In genomic region chr13:32824061-32824460, GRCh38 we compare ENCODE assay signal across 15 cellular contexts.
DNase-seq lines count a peak whose midpoint lies in the region; ATAC-seq and TF ChIP-seq lines count a peak whose summit lies in the region.
"Had no signal": no experiment of that assay in that cellular context is flagged by ENCODE, and none has a peak within 500 bp of the region (broad histone marks: within the 10 kb centered on the region; RNA-seq: fewer than 3 reads in every experiment).

No MANE protein-coding gene starts in this region.

- peak overlapping the region; percentile 1 for H2AK5ac ChIP-seq in trophoblast cell (ENCODE audit: low read length)

- peak overlapping the region; percentile 40 for H4K91ac ChIP-seq in trophoblast cell (ENCODE audit: low read depth, low read length)

- H3K9me3 ChIP-seq in ES-I3 (ENCODE audit: control insufficient read depth, insufficient read depth, low read length) (no peaks in the 10 kb centered on the region), Panc1 (ENCODE audit: control insufficient read depth, insufficient read depth, low read depth, low read length) (no peaks in the 10 kb centered on the region), esophagus muscularis mucosa (no peaks in the 10 kb centered on the region), trophoblast cell (ENCODE audit: insufficient read depth, low read depth, low read length) (no peaks in the 10 kb centered on the region)

- WGBS in esophagus muscularis mucosa, result 85% methylated on average over 15 of the region's 15 CpGs
- WGBS in trophoblast cell (ENCODE audit: extremely low coverage, insufficient coverage, insufficient read length), result no CpG with 5 or more reads among the region's 15 CpGs

- DNase-seq in Panc1 (ENCODE audit: low read depth, low spot score) (no peak), esophagus muscularis mucosa (ENCODE audit: extremely low spot score) (peak; percentile 55), trophoblast cell (peak; percentile 40 to 44), AML-193 (lab: John Stamatoyannopoulos, UW) (no peak), amniotic stem cell (lab: John Stamatoyannopoulos, UW) (no peak), NOMO-1 (lab: John Stamatoyannopoulos, UW; ENCODE audit: unreplicated experiment in 2 of 2) (no peak)
- DNase-seq: activated CD4-positive, alpha-beta T cell treated with anti-CD3 and anti-CD28 coated beads, Interleukin-2, amount 10 ng/mL, durations not matched to agents 24 days and 14 days; activated effector memory CD4-positive, alpha-beta T cell treated with Interleukin-2 at 50 U/mL for 16 hours; central memory CD4-positive, alpha-beta T cell; NCI-H2081 treated with DMSO at 0.1 percent for 48 hours; NCI-H526; nephron progenitor cell; small intestine; stimulated activated CD4-positive, alpha-beta T cell treated with anti-CD3 and anti-CD28 coated beads, Interleukin-4, amount 100 ng/mL, for 24 hours had no signal

- H3K79me2 ChIP-seq in trophoblast cell (ENCODE audit: control insufficient read depth, insufficient read depth, low read length, poor library complexity), result peaks cover 1% of the 10 kb centered on the region

- H3K4me1 ChIP-seq in ES-I3 (ENCODE audit: insufficient read depth, low read length) (peaks cover 16% of the 10 kb centered on the region), Panc1 (ENCODE audit: control insufficient read depth, insufficient read depth, low read length) (peaks cover 10% of the 10 kb centered on the region; the same call in 1 of the 2 replicates), esophagus muscularis mucosa (peaks cover 0 to 9% (median 6%) of the 10 kb centered on the region in 4 donors), trophoblast cell (ENCODE audit: control insufficient read depth in 1 of 2, insufficient read depth in 2 of 2, low read length in 2 of 2) (peaks cover 20 to 23% of the 10 kb centered on the region in 2 experiments)

- H2AFZ ChIP-seq in trophoblast cell (ENCODE audit: insufficient read depth, low read length, poor library complexity), result no peak overlapping the region

- no peak overlapping the region for H3K4me3 ChIP-seq in Panc1 (ENCODE audit: low read depth in 2 of 2, low read length in 2 of 2)
- no peak overlapping the region for H3K4me3 ChIP-seq in esophagus muscularis mucosa
- H3K4me3 ChIP-seq in trophoblast cell (ENCODE audit: low read depth, low read length), result no peak overlapping the region

- H3K23ac ChIP-seq in trophoblast cell (ENCODE audit: low read length), result no peak overlapping the region

- H3K27me3 ChIP-seq in Panc1 (ENCODE audit: control insufficient read depth, insufficient read depth, low read length), result no peaks in the 10 kb centered on the region
- no peaks in the 10 kb centered on the region for H3K27me3 ChIP-seq in esophagus muscularis mucosa
- no peaks in the 10 kb centered on the region for H3K27me3 ChIP-seq in trophoblast cell (ENCODE audit: insufficient read depth, low read length)

- peak; percentile 62; the same call in 1 of the 2 replicates for ATAC-seq in Panc1

- H3K36me3 ChIP-seq in ES-I3 (ENCODE audit: insufficient read depth, low read length) (no peaks in the 10 kb centered on the region), Panc1 (ENCODE audit: control insufficient read depth, insufficient read depth, low read length) (no peaks in the 10 kb centered on the region), esophagus muscularis mucosa (no peaks in the 10 kb centered on the region), trophoblast cell (ENCODE audit: control insufficient read depth in 1 of 2, insufficient read depth in 2 of 2, low read length in 2 of 2) (no peaks in the 10 kb centered on the region)

- H2BK5ac ChIP-seq in trophoblast cell (ENCODE audit: low read depth, low read length, poor library complexity), result peak overlapping the region; percentile 52

- intact Hi-C loops in Panc1 (cut with micrococcal nuclease; ENCODE audit: unreplicated experiment), result no loop called here
- intact Hi-C loops in esophagus muscularis mucosa (cut with DNase I), result no loop called here

- no peak overlapping the region for H4K12ac ChIP-seq in trophoblast cell (ENCODE audit: low read depth, low read length)

- peaks cover 26% of the 10 kb centered on the region for H3K79me1 ChIP-seq in trophoblast cell (ENCODE audit: low read length)

- H3K27ac ChIP-seq in Panc1 (ENCODE audit: low read length) (no peak overlapping the region), esophagus muscularis mucosa (replicated peaks in 1 of 4) (no peak overlapping the region), trophoblast cell (ENCODE audit: low read depth, low read length) (peak overlapping the region; percentile 83)

- TF ChIP-seq CTCF in Panc1 (IDR thresholded peaks at IDR 0.05) (no peak), esophagus muscularis mucosa (IDR thresholded peaks at IDR 0.05) (no peak)

- H3K14ac ChIP-seq in trophoblast cell (ENCODE audit: low read length), result peak overlapping the region; percentile 7

- TF ChIP-seq POLR2A in esophagus muscularis mucosa (IDR thresholded peaks at IDR 0.05; ENCODE audit: low read depth), result no peak

- POLR2A ChIA-PET in Panc1 (lab: Charles Lee), result no interaction called here

- no TSS peak for BruUV-seq in Panc1 (replicated peaks; lab: Mats Ljungman, UMichigan)

- peak overlapping the region; percentile 2; the same call in 1 of the 2 replicates for H3K9ac ChIP-seq in ES-I3 (ENCODE audit: low read depth, low read length)
- H3K9ac ChIP-seq in trophoblast cell (ENCODE audit: low read length), result no peak overlapping the region

- CTCF ChIA-PET in Panc1 (lab: Charles Lee), result no interaction called here

- H2BK12ac ChIP-seq in trophoblast cell (ENCODE audit: low read length), result peak overlapping the region; percentile 61

- peak overlapping the region; percentile 22 for H3K18ac ChIP-seq in trophoblast cell (ENCODE audit: low read length)

- in situ Hi-C loops in Panc1 (cut with HindIII; ENCODE audit: low pct_unique_long_range_greater_than_20kb, low sequenced_read_pairs), result no loop called here

- peak overlapping the region; percentile 25 for H4K8ac ChIP-seq in trophoblast cell (ENCODE audit: low read depth, low read length)

- peak overlapping the region; percentile 56 for H3K4me2 ChIP-seq in trophoblast cell (ENCODE audit: low read length)

- H3K4ac ChIP-seq in trophoblast cell (ENCODE audit: low read depth, low read length), result peak overlapping the region; percentile 9

- H2BK120ac ChIP-seq in trophoblast cell (ENCODE audit: insufficient read depth, low read length, poor library complexity), result peak overlapping the region; percentile 20

- TF ChIP-seq EP300 in esophagus muscularis mucosa (IDR thresholded peaks at IDR 0.05), result no peak

Comparison
In these comparisons a context has a peak if more than half of its experiments do, and no peak if none do; other contexts are left out.
1. DNase-seq: peak in esophagus muscularis mucosa (single experiment) and trophoblast cell (2 of 2); none in Panc1 (single experiment), AML-193 (0 of 2), amniotic stem cell (single experiment) and NOMO-1 (0 of 2).